ENCODE assay signal across 15 cellular contexts in genomic region chr12:59937148-59937547, GRCh38.
"Had no signal": no experiment of that assay in that cellular context is flagged by ENCODE, and none has a peak within 500 bp of the region (broad histone marks: within the 10 kb centered on the region; RNA-seq: fewer than 3 reads in every experiment).

No MANE protein-coding gene starts in this region.

- H3K27ac ChIP-seq: colonic mucosa, hepatocyte, transverse colon had no signal

- ATAC-seq: activated CD4-positive, alpha-beta T cell treated with anti-CD3 and anti-CD28 coated beads for 36 hours; left ventricle myocardium superior; natural killer cell treated with Interleukin-12 subunit alpha and Interleukin-12 subunit beta and Interleukin-15 and Interleukin-18, amount 100 ng/mL, for 72 hours; stimulated activated naive B cell treated with anti-CD40 and anti-IgM and Interleukin-4, amounts not matched to agents 10 μg/mL and 1 μg/mL and 100 μg/mL, for 72 hours had no signal

- H3K4me2 ChIP-seq: hepatocyte had no signal

- H3K36me3 ChIP-seq: colonic mucosa, transverse colon had no signal

- H3K4me1 ChIP-seq: colonic mucosa, transverse colon had no signal

- H3K9me3 ChIP-seq: colonic mucosa, transverse colon had no signal

- H2AFZ ChIP-seq: hepatocyte had no signal

- H3K27me3 ChIP-seq: colonic mucosa, hepatocyte, transverse colon had no signal

- H3K4me3 ChIP-seq: colonic mucosa, hepatocyte, transverse colon had no signal

- DNase-seq: activated CD4-positive, alpha-beta memory T cell treated with anti-CD3 and anti-CD28 coated beads, Interleukin-2, amount 10 ng/mL, durations not matched to agents 7 days and 5 days; activated CD4-positive, alpha-beta T cell treated with anti-CD3 and anti-CD28 coated beads for 36 hours; activated naive CD4-positive, alpha-beta T cell treated with anti-CD3 and anti-CD28 coated beads, Interleukin-2, amount 10 ng/mL, durations not matched to agents 7 days and 5 days; activated T-cell treated with anti-CD3 and anti-CD28 coated beads, Interleukin-2, amount 50 U/mL, for 24 hours; colonic mucosa; kidney; left ventricle myocardium superior; nucleus accumbens; posterior cingulate gyrus; stimulated activated CD4-positive, alpha-beta T cell treated with anti-CD3 and anti-CD28 coated beads, Interleukin-15, amount 100 ng/mL, for 24 hours; stimulated activated CD4-positive, alpha-beta T cell treated with anti-CD3 and anti-CD28 coated beads, Interleukin-4, amount 100 ng/mL, for 1 hour; stimulated activated naive B cell treated with anti-CD40 and anti-IgM and Interleukin-4, amounts not matched to agents 10 μg/mL and 1 μg/mL and 100 μg/mL, for 72 hours; transverse colon had no signal
